ENCODE assay signal across 25 cellular contexts in the genomic region with DNA sequence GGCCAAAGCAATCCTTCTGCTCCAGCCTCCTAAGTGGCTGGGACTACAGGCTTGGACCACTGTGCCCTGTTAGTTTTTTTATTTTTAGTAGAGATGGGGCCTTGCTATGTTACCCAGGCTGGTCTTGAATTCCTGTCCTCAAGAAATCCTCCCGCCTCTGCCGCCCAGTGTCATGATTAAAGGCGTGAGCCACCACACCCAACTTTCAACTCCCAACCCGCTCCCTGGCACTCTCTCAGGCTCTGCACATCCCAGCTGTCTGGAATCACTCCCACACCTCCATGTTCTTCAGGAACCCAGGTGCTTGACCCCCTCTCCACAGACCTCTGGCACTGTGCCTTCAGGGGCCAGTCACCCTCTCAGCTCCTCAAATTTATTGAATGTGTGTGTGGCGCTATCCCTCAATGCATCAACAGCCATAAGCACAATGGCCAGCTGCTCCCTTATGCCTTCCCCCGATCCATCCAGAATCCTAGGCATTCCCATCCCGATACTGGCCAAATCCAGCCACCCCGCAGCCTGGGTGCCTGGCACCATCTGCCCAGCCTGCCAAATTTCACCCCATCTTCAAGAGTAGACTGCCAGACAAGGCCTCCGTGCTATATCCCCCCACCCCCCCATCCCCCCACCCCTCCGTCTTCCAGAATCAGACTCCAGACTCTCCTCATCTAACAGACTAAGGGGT. TPM values are rescaled to one million over a fixed set of nuclear protein-coding genes. Genes with fewer than 3 reads are reported as not detected.
"Had no signal": no experiment of that assay in that cellular context is flagged by ENCODE, and none has a peak within 500 bp of the region (broad histone marks: within the 10 kb centered on the region; RNA-seq: fewer than 3 reads in every experiment).

No MANE protein-coding gene starts in this region.

- H3K9me3 Mint-ChIP-seq: activated CD8-positive, alpha-beta T cell treated with anti-CD3 and anti-CD28 coated beads for 36 hours; activated naive CD8-positive, alpha-beta T cell treated with anti-CD3 and anti-CD28 coated beads, Interleukin-2, amount 10 ng/mL, durations not matched to agents 7 days and 5 days; activated T-cell treated with anti-CD3 and anti-CD28 coated beads, Interleukin-2, amount 50 U/mL, for 72 hours; central memory CD8-positive, alpha-beta T cell; natural killer cell had no signal

- H3K9me3 ChIP-seq: left lung, prostate gland, tibial nerve, uterus had no signal

- H3K27me3 ChIP-seq: brain microvascular endothelial cell, foreskin keratinocyte, left lung, tibial nerve, uterus had no signal

- H3K27ac ChIP-seq: brain microvascular endothelial cell, foreskin keratinocyte, left lung, prostate gland, tibial nerve, uterus had no signal

- H3K4me3 Mint-ChIP-seq: activated CD8-positive, alpha-beta T cell treated with anti-CD3 and anti-CD28 coated beads for 36 hours; activated naive CD8-positive, alpha-beta T cell treated with anti-CD3 and anti-CD28 coated beads, Interleukin-2, amount 10 ng/mL, durations not matched to agents 7 days and 5 days; activated T-cell treated with anti-CD3 and anti-CD28 coated beads, Interleukin-2, amount 50 U/mL, for 72 hours; central memory CD8-positive, alpha-beta T cell; natural killer cell; T-helper 17 cell had no signal

- H3K36me3 Mint-ChIP-seq: activated naive CD8-positive, alpha-beta T cell treated with anti-CD3 and anti-CD28 coated beads, Interleukin-2, amount 10 ng/mL, durations not matched to agents 7 days and 5 days; natural killer cell had no signal

- H3K4me1 ChIP-seq: foreskin keratinocyte, left lung, prostate gland, tibial nerve, uterus had no signal

- ATAC-seq: activated CD8-positive, alpha-beta T cell treated with anti-CD3 and anti-CD28 coated beads for 36 hours; activated T-cell treated with anti-CD3 and anti-CD28 coated beads, Interleukin-2, amount 50 U/mL, for 72 hours; foreskin keratinocyte; left lung; natural killer cell; T-helper 17 cell had no signal

- H3K27me3 Mint-ChIP-seq: activated CD8-positive, alpha-beta T cell treated with anti-CD3 and anti-CD28 coated beads for 36 hours; activated naive CD8-positive, alpha-beta T cell treated with anti-CD3 and anti-CD28 coated beads, Interleukin-2, amount 10 ng/mL, durations not matched to agents 7 days and 5 days; central memory CD8-positive, alpha-beta T cell; T-helper 17 cell had no signal

- H3K27ac Mint-ChIP-seq: activated CD8-positive, alpha-beta T cell treated with anti-CD3 and anti-CD28 coated beads for 36 hours; activated naive CD8-positive, alpha-beta T cell treated with anti-CD3 and anti-CD28 coated beads, Interleukin-2, amount 10 ng/mL, durations not matched to agents 7 days and 5 days; activated T-cell treated with anti-CD3 and anti-CD28 coated beads, Interleukin-2, amount 50 U/mL, for 72 hours; natural killer cell; T-helper 17 cell had no signal

- DNase-seq: activated CD4-positive, alpha-beta T cell treated with anti-CD3 and anti-CD28 coated beads for 48 hours; activated CD8-positive, alpha-beta T cell treated with anti-CD3 and anti-CD28 coated beads for 36 hours; activated gamma-delta T cell treated with Interleukin-2 at 50 U/mL for 16 hours; activated naive CD8-positive, alpha-beta T cell treated with anti-CD3 and anti-CD28 coated beads, Interleukin-2, amount 10 ng/mL, durations not matched to agents 7 days and 5 days; activated T-cell treated with anti-CD3 and anti-CD28 coated beads, Interleukin-2, amount 50 U/mL, for 72 hours; anterior cingulate cortex; brain microvascular endothelial cell; cortex of kidney; effector CD8-positive, alpha-beta T cell; foreskin keratinocyte; head of caudate nucleus; left lung; natural killer cell; occipital lobe; right cardiac atrium; small intestine; stimulated activated CD4-positive, alpha-beta T cell treated with anti-CD3 and anti-CD28 coated beads, Interleukin-4, amount 100 ng/mL, for 24 hours; stimulated activated naive CD4-positive, alpha-beta T cell; T-helper 17 cell; uterus had no signal

- H3K4me3 ChIP-seq: left lung, prostate gland, tibial nerve, uterus had no signal

- H3K36me3 ChIP-seq: brain microvascular endothelial cell, left lung, prostate gland, tibial nerve, uterus had no signal

RNA-seq across cellular contexts. Expression of a gene that starts 0.6 kb away (rescaled TPM):
- total RNA-seq: activated CD8-positive, alpha-beta T cell treated with anti-CD3 and anti-CD28 coated beads for 36 hours; natural killer cell; occipital lobe; T-helper 17 cell had no signal

RNA-seq across cellular contexts. Expression of a gene that starts 32.3 kb away (rescaled TPM):
- total RNA-seq: activated CD8-positive, alpha-beta T cell treated with anti-CD3 and anti-CD28 coated beads for 36 hours; activated naive CD8-positive, alpha-beta T cell treated with anti-CD3 and anti-CD28 coated beads, Interleukin-2, amount 10 ng/mL, durations not matched to agents 7 days and 5 days; activated T-cell treated with anti-CD3 and anti-CD28 coated beads, Interleukin-2, amount 50 U/mL, for 72 hours; foreskin keratinocyte; left lung; natural killer cell; occipital lobe; prostate gland; right cardiac atrium; subcutaneous adipose tissue; T-helper 17 cell; tibial nerve; uterus had no signal
- polyA plus RNA-seq: foreskin keratinocyte, keratinocyte, right cardiac atrium, small intestine had no signal

RNA-seq across cellular contexts. Expression of a gene that starts 50.9 kb away (rescaled TPM):
- total RNA-seq: activated CD8-positive, alpha-beta T cell treated with anti-CD3 and anti-CD28 coated beads for 36 hours; activated naive CD8-positive, alpha-beta T cell treated with anti-CD3 and anti-CD28 coated beads, Interleukin-2, amount 10 ng/mL, durations not matched to agents 7 days and 5 days; activated T-cell treated with anti-CD3 and anti-CD28 coated beads, Interleukin-2, amount 50 U/mL, for 72 hours; natural killer cell; occipital lobe; subcutaneous adipose tissue; T-helper 17 cell; tibial nerve had no signal
